In the genomic region with DNA sequence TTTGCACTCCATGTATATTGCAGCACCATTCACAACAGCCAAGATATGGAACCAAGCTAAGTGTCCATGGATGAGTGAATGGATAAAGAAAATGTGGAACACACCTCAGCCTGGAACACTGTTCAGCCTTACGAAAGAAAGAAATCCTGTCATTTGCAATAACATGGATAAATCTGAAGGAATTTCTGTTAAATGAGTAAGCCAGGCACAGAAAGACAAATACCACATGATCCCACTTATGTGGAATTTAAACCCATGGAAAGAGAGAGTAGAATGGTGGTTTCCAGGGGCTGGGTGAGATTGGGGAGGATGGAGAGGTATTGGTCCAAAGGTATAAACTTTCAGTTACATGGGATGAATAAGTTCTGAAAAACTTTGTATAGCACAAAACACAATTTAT, we compare ENCODE assay signal across 17 cellular contexts.
"Had no signal": no experiment of that assay in that cellular context is flagged by ENCODE, and none has a peak within 500 bp of the region (broad histone marks: within the 10 kb centered on the region; RNA-seq: fewer than 3 reads in every experiment).

No MANE protein-coding gene starts in this region.

- ATAC-seq: activated CD4-positive, CD25-positive, alpha-beta regulatory T cell treated with anti-CD3 and anti-CD28 coated beads, Interleukin-2, amount 50 U/mL, for 24 hours; activated T-cell treated with anti-CD3 and anti-CD28 coated beads, Interleukin-2, amount 50 U/mL, for 4 hours; heart left ventricle; left ventricle myocardium superior had no signal

- H3K4me3 ChIP-seq: heart left ventricle, ovary, upper lobe of left lung had no signal

- H3K27me3 ChIP-seq: heart left ventricle, ovary, upper lobe of left lung had no signal

- H3K36me3 ChIP-seq: heart left ventricle, ovary, upper lobe of left lung had no signal

- DNase-seq: activated CD4-positive, alpha-beta T cell treated with anti-CD3 and anti-CD28 coated beads, Interleukin-2, amount 50 U/mL, for 4 hours; activated effector memory CD4-positive, alpha-beta T cell treated with anti-CD3 and anti-CD28 coated beads, Interleukin-2, amount 50 U/mL, for 16 hours; activated T-cell treated with anti-CD3 and anti-CD28 coated beads, Interleukin-2, amount 50 U/mL, for 4 hours; anterior cingulate cortex; central memory CD4-positive, alpha-beta T cell; cortex of kidney; effector memory CD4-positive, alpha-beta T cell; foreskin melanocyte; heart left ventricle; islet precursor cell; left ventricle myocardium superior; mesendoderm; ovary; stimulated activated CD4-positive, alpha-beta T cell treated with anti-CD3 and anti-CD28 coated beads, Interleukin-15, amount 100 ng/mL, for 24 hours; stimulated activated CD4-positive, alpha-beta T cell treated with anti-CD3 and anti-CD28 coated beads, Interleukin-4, amount 100 ng/mL, for 24 hours; upper lobe of left lung had no signal
